ENCODE assay signal across 19 cellular contexts in the genomic region with DNA sequence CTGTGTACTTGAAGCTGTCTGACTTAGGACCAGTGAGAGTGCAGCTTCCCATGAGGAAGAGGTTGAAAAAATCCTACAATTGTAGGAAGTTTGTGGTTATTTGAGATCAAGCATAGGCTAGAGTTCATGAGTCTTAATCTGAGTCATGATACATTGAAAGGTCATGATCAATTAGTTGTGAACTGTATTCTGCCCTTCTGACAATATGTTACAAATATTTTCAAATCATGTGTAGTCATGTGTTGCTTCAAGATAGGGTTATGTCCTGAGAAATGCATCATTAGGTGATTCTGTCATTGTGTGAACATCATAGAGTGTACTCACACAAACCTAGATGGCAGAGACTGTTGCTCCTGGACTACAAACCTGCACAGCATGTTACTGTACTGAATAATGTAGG.
DNase-seq lines count a peak whose midpoint lies in the region; ATAC-seq, FAIRE-seq and TF ChIP-seq lines count a peak whose summit lies in the region.
"Had no signal": no experiment of that assay in that cellular context is flagged by ENCODE, and none has a peak within 500 bp of the region (broad histone marks: within the 10 kb centered on the region; RNA-seq: fewer than 3 reads in every experiment).

No MANE protein-coding gene starts in this region.

- TF ChIP-seq CTCF in endothelial cell of umbilical vein (IDR thresholded peaks at IDR 0.05; ENCODE audit: extremely low read depth in 1 of 2, insufficient read depth in 1 of 2, low read depth in 1 of 2, low read length in 2 of 2): no peak

- H3K9ac ChIP-seq in endothelial cell of umbilical vein (replicated peaks; ENCODE audit: extremely low read depth, insufficient read depth, low read length): no peak overlapping the region
- H3K9ac ChIP-seq: BLaER1 treated with 17β-estradiol and CSF1 and Interleukin-3, amounts not matched to agents 10 nM and 100 nM had no signal

- peak; percentile 13 for DNase-seq in ELR (ENCODE audit: low read depth)
- peak; percentile 2 for DNase-seq in RKO (ENCODE audit: low spot score)
- DNase-seq in endothelial cell of umbilical vein (ENCODE audit: low read depth, low spot score): no peak
- peak; percentile 7 for DNase-seq in kidney glomerular epithelial cell (lab: John Stamatoyannopoulos, UW)
- no peak for DNase-seq in NCI-H2029 treated with DMSO at 0.1 percent for 48 hours (lab: John Stamatoyannopoulos, UW)
- DNase-seq in HUDEP-2 (lab: John Stamatoyannopoulos, UW; ENCODE audit: unreplicated experiment in 76 of 76): no peak
- DNase-seq: Calu3; CD8-positive, alpha-beta T cell; DMS 273 treated with DMSO at 0.1 percent for 48 hours; DMS53; DND-41; EL had no signal

- no peaks in the 10 kb centered on the region for H3K4me1 ChIP-seq in endothelial cell of umbilical vein (ENCODE audit: control insufficient read depth, extremely low read depth, insufficient read depth, low read length)

- no peaks in the 10 kb centered on the region for H4K20me1 ChIP-seq in endothelial cell of umbilical vein (replicated peaks; ENCODE audit: control insufficient read depth, extremely low read depth, insufficient read depth, low read length)
- H4K20me1 ChIP-seq: BLaER1 treated with 17β-estradiol and CSF1 and Interleukin-3, amounts not matched to agents 10 nM and 100 nM had no signal

- ATAC-seq in GM21526 (IDR thresholded peaks at IDR 0.05; ENCODE audit: low FRiP score, unreplicated experiment): no peak
- ATAC-seq: CD8-positive, alpha-beta T cell; GM23338 had no signal

- H3K9me3 ChIP-seq in endothelial cell of umbilical vein (replicated peaks; ENCODE audit: control insufficient read depth, insufficient read depth, low read length): no peaks in the 10 kb centered on the region
- H3K9me3 ChIP-seq: BLaER1 treated with 17β-estradiol and CSF1 and Interleukin-3, amounts not matched to agents 10 nM and 100 nM had no signal

- no peaks in the 10 kb centered on the region for H3K9me1 ChIP-seq in endothelial cell of umbilical vein (replicated peaks; ENCODE audit: control insufficient read depth, extremely low read depth, insufficient read depth, low read length)

- no peaks in the 10 kb centered on the region for H3K27me3 ChIP-seq in endothelial cell of umbilical vein (ENCODE audit: control insufficient read depth in 2 of 2, insufficient read depth in 2 of 2, low read length in 2 of 2)
- H3K27me3 ChIP-seq: BLaER1 treated with 17β-estradiol and CSF1 and Interleukin-3, amounts not matched to agents 10 nM and 100 nM had no signal

- intact Hi-C loops in endothelial cell of umbilical vein (cut with micrococcal nuclease): no loop called here

- H3K4me2 ChIP-seq in endothelial cell of umbilical vein (ENCODE audit: insufficient read depth, low read length): no peak overlapping the region
- H3K4me2 ChIP-seq: GM23338 had no signal

- POLR2A ChIA-PET in endothelial cell of umbilical vein (lab: Charles Lee): no interaction called here

- H2AFZ ChIP-seq in endothelial cell of umbilical vein (ENCODE audit: low read depth, low read length): no peak overlapping the region
- H2AFZ ChIP-seq: GM23338 had no signal

- no peaks in the 10 kb centered on the region for H3K79me2 ChIP-seq in endothelial cell of umbilical vein (ENCODE audit: control insufficient read depth, insufficient read depth, low read length)

- dilution Hi-C loops in endothelial cell of umbilical vein (cut with MboI; ENCODE audit: extremely low pct_ligation_motif_present, low sequenced_read_pairs): no loop called here

- H3K36me3 ChIP-seq in endothelial cell of umbilical vein (ENCODE audit: control insufficient read depth in 2 of 2, extremely low read depth in 1 of 2, insufficient read depth in 2 of 2, low read length in 2 of 2): no peaks in the 10 kb centered on the region
- H3K36me3 ChIP-seq: BLaER1 treated with 17β-estradiol and CSF1 and Interleukin-3, amounts not matched to agents 10 nM and 100 nM had no signal

- no peak overlapping the region for H3K27ac ChIP-seq in endothelial cell of umbilical vein (ENCODE audit: insufficient read depth, low read depth, low read length)
- H3K27ac ChIP-seq: BLaER1 treated with 17β-estradiol and CSF1 and Interleukin-3, amounts not matched to agents 10 nM and 100 nM had no signal

- CTCF ChIA-PET in endothelial cell of umbilical vein (lab: Charles Lee): interaction anchor here (11.6 kb wide), 1 partner anchor 19 kb away, joined by 82 read pairs; no protein-coding TSS in a partner anchor

- no peak for FAIRE-seq in endothelial cell of umbilical vein (lab: Jason Lieb, UNC)
- FAIRE-seq: G401.6, GM12891, GM18507, H54 had no signal

- no peak for TF ChIP-seq POLR2A in endothelial cell of umbilical vein (IDR thresholded peaks at IDR 0.05; ENCODE audit: low read depth, low read length)

- H3K4me3 ChIP-seq in endothelial cell of umbilical vein (replicated peaks in 1 of 3; ENCODE audit: insufficient read depth in 1 of 3, low read depth in 1 of 3, low read length in 3 of 3): no peak overlapping the region
- H3K4me3 ChIP-seq: BLaER1 treated with 17β-estradiol and CSF1 and Interleukin-3, amounts not matched to agents 10 nM and 100 nM; GM23338 had no signal

- no TSS peak for BruUV-seq in endothelial cell of umbilical vein (replicated peaks; lab: Mats Ljungman, UMichigan)

TF ChIP-seq in endothelial cell of umbilical vein, 7 proteins besides CTCF, POLR2A, EP300 and RAD21:
- TF ChIP-seq FOS (IDR thresholded peaks at IDR 0.05; ENCODE audit: borderline replicate concordance, insufficient read depth, low read length) (peak; percentile 8), EZH2 (IDR thresholded peaks at IDR 0.05; ENCODE audit: borderline replicate concordance, low read depth, low read length, severe bottlenecking) (no peak), GATA2 (IDR thresholded peaks at IDR 0.05; ENCODE audit: insufficient read depth, insufficient read length, low read depth, low read length) (no peak), JUN (IDR thresholded peaks at IDR 0.05; ENCODE audit: borderline replicate concordance, insufficient read depth, insufficient read length, low read depth) (no peak)

Comparison
In these comparisons a context has a peak if more than half of its experiments do, and no peak if none do; other contexts are left out.
1. DNase-seq: peak in ELR (single experiment), RKO (single experiment) and kidney glomerular epithelial cell (single experiment); none in endothelial cell of umbilical vein (single experiment), NCI-H2029 treated with DMSO at 0.1 percent for 48 hours (single experiment) and HUDEP-2 (0 of 76).